ENCODE assay signal across 21 cellular contexts in the genomic region with DNA sequence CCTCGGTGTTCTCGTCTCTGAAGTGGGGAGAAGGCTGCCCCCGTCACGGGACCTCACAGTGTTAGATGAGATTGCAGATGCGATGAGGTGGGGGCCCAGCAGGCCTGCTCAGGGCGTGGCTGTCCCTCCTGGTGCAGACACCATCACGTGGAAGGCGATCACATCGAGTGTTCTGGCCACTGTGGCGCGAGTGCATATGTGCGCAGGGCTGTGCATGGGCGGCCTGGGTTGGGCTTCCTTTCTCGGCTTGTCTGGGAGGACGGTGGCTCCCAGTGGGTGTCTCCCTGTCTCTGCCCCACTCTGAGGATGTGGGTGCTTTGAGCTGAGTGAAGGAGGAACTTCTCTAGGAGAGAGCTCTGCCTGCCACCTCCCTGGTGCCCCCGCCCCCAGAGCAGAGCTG.
A peak's percentile ranks its signal among the peaks of the same experiment; 100 is the strongest.
DNase-seq lines count a peak whose midpoint lies in the region; ATAC-seq and TF ChIP-seq lines count a peak whose summit lies in the region.
"Had no signal": no experiment of that assay in that cellular context is flagged by ENCODE, and none has a peak within 500 bp of the region (broad histone marks: within the 10 kb centered on the region; RNA-seq: fewer than 3 reads in every experiment).

No MANE protein-coding gene starts in this region.

- H3K27me3 ChIP-seq in CD4-positive, alpha-beta T cell (ENCODE audit: control insufficient read depth, insufficient read depth, low read length) = no peaks in the 10 kb centered on the region
- H3K27me3 ChIP-seq: body of pancreas, testis had no signal

- H3K9me3 Mint-ChIP-seq in CD4-positive, alpha-beta T cell = no peaks in the 10 kb centered on the region
- H3K9me3 Mint-ChIP-seq in activated B cell treated with CpG ODN at 0.5 μM for 24 hours (no peaks in the 10 kb centered on the region), natural killer cell (no peaks in the 10 kb centered on the region)
- H3K9me3 Mint-ChIP-seq: activated CD8-positive, alpha-beta T cell treated with anti-CD3 and anti-CD28 coated beads for 36 hours; T-helper 2 cell treated with Interferon-gamma antibody and Interleukin-4, amounts not matched to agents 5 μg/mL and 100 μg/mL, for 36 hours had no signal

- intact Hi-C loops in CD4-positive, alpha-beta T cell (cut with DNase I, micrococcal nuclease) = loop anchor here in 1 of 2 experiments (5.0 kb wide), 1 partner anchor 93 kb away; no protein-coding TSS in a partner anchor
- intact Hi-C loops in activated B cell treated with CpG ODN at 0.5 μM for 24 hours (cut with micrococcal nuclease) = no loop called here
- intact Hi-C loops in natural killer cell (cut with micrococcal nuclease) = no loop called here

- peaks cover 17% of the 10 kb centered on the region for H3K4me1 Mint-ChIP-seq in CD4-positive, alpha-beta T cell (ENCODE audit: low read depth)
- H3K4me1 Mint-ChIP-seq in activated B cell treated with CpG ODN at 0.5 μM for 24 hours (peaks cover 93% of the 10 kb centered on the region), natural killer cell (peaks cover 0 to 10% of the 10 kb centered on the region in 2 donors)

- TF ChIP-seq CTCF in CD4-positive, alpha-beta T cell (IDR thresholded peaks at IDR 0.05) = no peak
- TF ChIP-seq CTCF in activated B cell treated with CpG ODN at 0.5 μM for 24 hours (IDR thresholded peaks at IDR 0.05) (no peak), natural killer cell (IDR thresholded peaks at IDR 0.05) (no peak)

- H3K9me3 ChIP-seq in CD4-positive, alpha-beta T cell (ENCODE audit: control insufficient read depth, low read length) = no peaks in the 10 kb centered on the region
- H3K9me3 ChIP-seq: body of pancreas, SK-N-SH, testis had no signal

- H3K36me3 Mint-ChIP-seq in CD4-positive, alpha-beta T cell (ENCODE audit: low read depth) = no peaks in the 10 kb centered on the region
- no peaks in the 10 kb centered on the region for H3K36me3 Mint-ChIP-seq in activated B cell treated with CpG ODN at 0.5 μM for 24 hours (ENCODE audit: low read depth)
- H3K36me3 Mint-ChIP-seq in natural killer cell = no peaks in the 10 kb centered on the region

- H3K27me3 Mint-ChIP-seq in CD4-positive, alpha-beta T cell = no peaks in the 10 kb centered on the region
- H3K27me3 Mint-ChIP-seq in activated B cell treated with CpG ODN at 0.5 μM for 24 hours (no peaks in the 10 kb centered on the region), natural killer cell (ENCODE audit: low read depth in 2 of 2) (no peaks in the 10 kb centered on the region)
- H3K27me3 Mint-ChIP-seq: activated CD8-positive, alpha-beta T cell treated with anti-CD3 and anti-CD28 coated beads for 36 hours had no signal

- DNase-seq in CD4-positive, alpha-beta T cell = no peak
- DNase-seq in MV-4-11 (lab: John Stamatoyannopoulos, UW) = peak; percentile 55
- DNase-seq in activated B cell treated with CpG ODN at 0.5 μM for 24 hours = no peak
- peak; percentile 33 for DNase-seq in pons (ENCODE audit: low spot score)
- no peak for DNase-seq in natural killer cell
- DNase-seq: activated effector memory CD4-positive, alpha-beta T cell treated with Interleukin-2 at 50 U/mL for 16 hours; activated T-cell treated with anti-CD3 and anti-CD28 coated beads for 4 hours; body of pancreas; effector CD4-positive, alpha-beta T cell; erythroblast; left cardiac atrium; NCI-H1048; NCI-H526 treated with DMSO at 0.1 percent for 48 hours; SK-N-SH; stimulated activated naive CD4-positive, alpha-beta T cell treated with Interleukin-2 at 50 U/mL for 16 hours; testis had no signal

- CTCF ChIA-PET in CD4-positive, alpha-beta T cell (lab: Charles Lee) = no interaction called here
- CTCF ChIA-PET in activated B cell treated with CpG ODN at 0.5 μM for 24 hours (lab: Charles Lee) = interaction anchor here (1.2 to 6.4 kb wide), 8 partner anchors 9 to 201 kb away, joined by 3 to 29 read pairs (median 6); a partner anchor contains a TSS

- no peak overlapping the region for H3K27ac Mint-ChIP-seq in CD4-positive, alpha-beta T cell
- H3K27ac Mint-ChIP-seq in activated B cell treated with CpG ODN at 0.5 μM for 24 hours (peak overlapping the region; percentile 77), natural killer cell (no peak overlapping the region)
- H3K27ac Mint-ChIP-seq: activated CD8-positive, alpha-beta T cell treated with anti-CD3 and anti-CD28 coated beads for 36 hours; T-helper 2 cell treated with Interferon-gamma antibody and Interleukin-4, amounts not matched to agents 5 μg/mL and 100 μg/mL, for 36 hours had no signal

- H3K4me3 Mint-ChIP-seq in CD4-positive, alpha-beta T cell = no peak overlapping the region
- H3K4me3 Mint-ChIP-seq in activated B cell treated with CpG ODN at 0.5 μM for 24 hours (peak overlapping the region; percentile 49), natural killer cell (no peak overlapping the region)
- H3K4me3 Mint-ChIP-seq: activated CD8-positive, alpha-beta T cell treated with anti-CD3 and anti-CD28 coated beads for 36 hours; T-helper 2 cell treated with Interferon-gamma antibody and Interleukin-4, amounts not matched to agents 5 μg/mL and 100 μg/mL, for 36 hours had no signal

- POLR2A ChIA-PET in CD4-positive, alpha-beta T cell (lab: Charles Lee) = interaction anchor here (0.6 to 1.5 kb wide), 3 partner anchors 174 to 201 kb away, joined by 3 to 6 read pairs (median 4); no protein-coding TSS in a partner anchor
- POLR2A ChIA-PET in activated B cell treated with CpG ODN at 0.5 μM for 24 hours (lab: Charles Lee) = interaction anchor here (0.6 to 3.8 kb wide), 18 partner anchors 9 to 200 kb away, joined by 3 to 27 read pairs (median 4); a partner anchor contains a TSS

- H3K27ac ChIP-seq in CD4-positive, alpha-beta T cell (ENCODE audit: low read depth, low read length) = no peak overlapping the region
- H3K27ac ChIP-seq: body of pancreas, testis had no signal

- ATAC-seq in CD4-positive, alpha-beta T cell (ENCODE audit: poor library complexity) = peak; percentile 20
- ATAC-seq in activated B cell treated with CpG ODN at 0.5 μM for 24 hours (ENCODE audit: low read depth) = peak; percentile 3
- ATAC-seq in GM19324 (IDR thresholded peaks at IDR 0.05; ENCODE audit: low FRiP score, unreplicated experiment) = no peak
- ATAC-seq in natural killer cell = no peak
- no peak for ATAC-seq in HG02970 (IDR thresholded peaks at IDR 0.05; ENCODE audit: low FRiP score, unreplicated experiment)
- ATAC-seq: body of pancreas, left cardiac atrium, right cardiac atrium had no signal

Comparison
In these comparisons a context has a peak if more than half of its experiments do, and no peak if none do; other contexts are left out.
1. ATAC-seq: peak in CD4-positive, alpha-beta T cell (single experiment) and activated B cell treated with CpG ODN at 0.5 μM for 24 hours (single experiment); none in GM19324 (single experiment), natural killer cell (0 of 3) and HG02970 (single experiment).
2. DNase-seq: peak in MV-4-11 (single experiment) and pons (single experiment); none in CD4-positive, alpha-beta T cell (0 of 10), activated B cell treated with CpG ODN at 0.5 μM for 24 hours (single experiment) and natural killer cell (single experiment).